ENCODE assay signal across 3 cellular contexts in genomic region chr2:47108638-47109372, GRCh38.
A peak's percentile ranks its signal among the peaks of the same experiment; 100 is the strongest.
TF ChIP-seq lines count a peak whose summit lies in the region.

No MANE protein-coding gene starts in this region.

TF ChIP-seq in A549, 52 proteins besides CTCF, POLR2A, EP300 and RAD21:
- TF ChIP-seq HOXB13 (CRISPR knock-in tag; IDR thresholded peaks at IDR 0.05; ENCODE audit: low read depth), result no peak
- TF ChIP-seq POLR2AphosphoS2 (conservative IDR thresholded peaks at IDR 0.05; ENCODE audit: low read length), result no peak
- no peak for TF ChIP-seq ZC3H11A (IDR thresholded peaks at IDR 0.05)
- no peak for TF ChIP-seq NR3C1 (IDR thresholded peaks at IDR 0.05)
- no peak for TF ChIP-seq BCL3 (IDR thresholded peaks at IDR 0.05)
- TF ChIP-seq USF2 (IDR thresholded peaks at IDR 0.05), result peak; percentile 63
- no peak for TF ChIP-seq FOSL2 (IDR thresholded peaks at IDR 0.05)
- TF ChIP-seq FOSL2 (CRISPR knock-in tag; IDR thresholded peaks at IDR 0.05), result no peak
TF ChIP-seq in A549: peak in this region for 1.

TF ChIP-seq in Ishikawa, 13 proteins besides CTCF, POLR2A, EP300 and RAD21:
- 0 out of 2 replicates have a peak, but pooled peaks have one; percentile 19 for TF ChIP-seq USF1 (IDR thresholded peaks at IDR 0.05)
- no peak for TF ChIP-seq REST (IDR thresholded peaks at IDR 0.05; ENCODE audit: low read depth)

TF ChIP-seq in H1, 55 proteins besides CTCF, POLR2A, EP300 and RAD21:
- TF ChIP-seq SAP30 (IDR thresholded peaks at IDR 0.05; ENCODE audit: insufficient read depth, insufficient replicate concordance, low read length), result no peak
- no peak for TF ChIP-seq JUN (IDR thresholded peaks at IDR 0.05; ENCODE audit: low read depth, low read length)
- TF ChIP-seq CTBP2 (IDR thresholded peaks at IDR 0.05; ENCODE audit: borderline replicate concordance, insufficient read depth, insufficient read length, low read length), result no peak
- TF ChIP-seq E2F6 (IDR thresholded peaks at IDR 0.05), result no peak
- no peak for TF ChIP-seq EGR1 (IDR thresholded peaks at IDR 0.05; ENCODE audit: borderline replicate concordance, low read depth, low read length)
- no peak for TF ChIP-seq KDM5A (IDR thresholded peaks at IDR 0.05; ENCODE audit: low read length)
- no peak for TF ChIP-seq BRCA1 (IDR thresholded peaks at IDR 0.05; ENCODE audit: low read depth, low read length)
